Comparison of ENCODE assay signal across 39 cellular contexts in the genomic region with DNA sequence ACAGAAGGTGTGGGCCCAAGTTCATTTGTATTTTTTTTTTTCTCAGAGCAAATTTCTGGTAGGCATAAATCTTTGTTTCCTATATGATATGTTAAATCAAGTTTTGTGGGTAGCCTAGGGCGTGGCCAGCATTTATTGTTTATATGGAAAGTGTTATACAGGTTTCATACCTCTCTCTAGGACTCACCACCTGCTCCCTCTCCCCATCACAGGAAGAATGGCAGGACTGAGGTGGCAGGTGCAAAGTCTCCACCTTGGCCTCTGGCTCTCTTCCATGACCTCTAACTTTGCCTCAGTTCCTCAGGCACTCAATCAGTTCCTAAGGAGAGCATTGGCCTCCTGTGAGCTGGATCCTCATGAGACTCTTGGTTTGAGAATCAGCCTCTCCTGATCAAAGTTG.
"Had no signal": no experiment of that assay in that cellular context is flagged by ENCODE, and none has a peak within 500 bp of the region (broad histone marks: within the 10 kb centered on the region; RNA-seq: fewer than 3 reads in every experiment).

No MANE protein-coding gene starts in this region.

- H3K27ac ChIP-seq: ascending aorta, cardiac muscle cell, RWPE1, VCaP had no signal

- DNase-seq: activated B cell treated with CpG ODN at 0.5 μM for 24 hours; activated CD4-positive, alpha-beta memory T cell treated with anti-CD3 and anti-CD28 coated beads, Interleukin-2, amount 10 ng/mL, durations not matched to agents 7 days and 5 days; activated CD4-positive, alpha-beta T cell treated with anti-CD3 and anti-CD28 coated beads for 4 hours; activated CD4-positive, alpha-beta T cell treated with anti-CD3 and anti-CD28 coated beads, Interleukin-2, amount 50 U/mL, for 1 hour; activated CD4-positive, CD25-positive, alpha-beta regulatory T cell treated with anti-CD3 and anti-CD28 coated beads, Interleukin-2, amount 50 U/mL, for 72 hours; activated CD8-positive, alpha-beta memory T cell treated with anti-CD3 and anti-CD28 coated beads for 24 hours; activated effector memory CD4-positive, alpha-beta T cell treated with anti-CD3 and anti-CD28 coated beads, Interleukin-2, amount 50 U/mL, for 16 hours; activated naive CD4-positive, alpha-beta T cell; activated naive CD4-positive, alpha-beta T cell treated with anti-CD3 and anti-CD28 coated beads, Interleukin-2, amount 50 U/mL, for 16 hours; activated naive CD8-positive, alpha-beta T cell treated with anti-CD3 and anti-CD28 coated beads for 36 hours; activated T-cell treated with anti-CD3 and anti-CD28 coated beads, Interleukin-2, amount 50 U/mL, for 1 hour; activated T-cell treated with anti-CD3 and anti-CD28 coated beads, Interleukin-2, amount 50 U/mL, for 72 hours; amygdala; Kasumi-1; KG1; MG63; MV-4-11; NCI-H1092; NCI-H1436 treated with DMSO at 0.1 percent for 48 hours; NCI-H1694 treated with DMSO at 0.1 percent for 48 hours; NCI-H2029; NCI-H345; NCI-H526; NCI-H748 treated with DMSO at 0.1 percent for 48 hours; NK-92 treated with Interleukin-12 subunit alpha and Interleukin-12 subunit beta, amount 100 ng/mL, for 24 hours; PC-3; SIG-M5; T-cell; T-helper 2 cell; T-helper 9 cell had no signal

- ATAC-seq: activated T-cell treated with anti-CD3 and anti-CD28 coated beads, Interleukin-2, amount 50 U/mL, for 72 hours; activated T-helper 17 cell treated with anti-CD3 and anti-CD28 coated beads, Interleukin-2, amount 50 U/mL, for 72 hours; PC-3; Right ventricle myocardium inferior; SK-N-SH treated with all-trans-retinoic acid at 6 μM for 48 hours; T-cell had no signal

- H3K27me3 Mint-ChIP-seq: activated B cell treated with CpG ODN at 0.5 μM for 24 hours; activated T-helper 17 cell treated with anti-CD3 and anti-CD28 coated beads, Interleukin-2, amount 50 U/mL, for 72 hours had no signal

- H3K27me3 ChIP-seq: ascending aorta, cardiac muscle cell, MG63, Peyer's patch had no signal

- H3K36me3 ChIP-seq: ascending aorta, cardiac muscle cell, MG63, Peyer's patch had no signal

- H3K36me3 Mint-ChIP-seq: activated naive CD8-positive, alpha-beta T cell treated with anti-CD3 and anti-CD28 coated beads for 36 hours; T-cell had no signal

- H3K4me1 Mint-ChIP-seq: activated B cell treated with CpG ODN at 0.5 μM for 24 hours; activated CD4-positive, alpha-beta memory T cell treated with anti-CD3 and anti-CD28 coated beads, Interleukin-2, amount 10 ng/mL, durations not matched to agents 7 days and 5 days; activated naive CD8-positive, alpha-beta T cell treated with anti-CD3 and anti-CD28 coated beads for 36 hours; activated T-helper 17 cell treated with anti-CD3 and anti-CD28 coated beads, Interleukin-2, amount 50 U/mL, for 72 hours; central memory CD8-positive, alpha-beta T cell; T-cell had no signal

- H3K27ac Mint-ChIP-seq: activated B cell treated with CpG ODN at 0.5 μM for 24 hours; activated CD4-positive, alpha-beta memory T cell treated with anti-CD3 and anti-CD28 coated beads, Interleukin-2, amount 10 ng/mL, durations not matched to agents 7 days and 5 days; activated naive CD8-positive, alpha-beta T cell treated with anti-CD3 and anti-CD28 coated beads for 36 hours; activated T-cell treated with anti-CD3 and anti-CD28 coated beads, Interleukin-2, amount 50 U/mL, for 72 hours; T-cell had no signal

- H3K9me3 Mint-ChIP-seq: activated T-helper 17 cell treated with anti-CD3 and anti-CD28 coated beads, Interleukin-2, amount 50 U/mL, for 72 hours; central memory CD8-positive, alpha-beta T cell had no signal

- H3K4me3 Mint-ChIP-seq: activated B cell treated with CpG ODN at 0.5 μM for 24 hours; activated CD4-positive, alpha-beta memory T cell treated with anti-CD3 and anti-CD28 coated beads, Interleukin-2, amount 10 ng/mL, durations not matched to agents 7 days and 5 days; activated naive CD8-positive, alpha-beta T cell treated with anti-CD3 and anti-CD28 coated beads for 36 hours; activated T-cell treated with anti-CD3 and anti-CD28 coated beads, Interleukin-2, amount 50 U/mL, for 72 hours; activated T-helper 17 cell treated with anti-CD3 and anti-CD28 coated beads, Interleukin-2, amount 50 U/mL, for 72 hours; central memory CD8-positive, alpha-beta T cell; T-cell had no signal

- H3K4me3 ChIP-seq: ascending aorta, cardiac muscle cell, MG63, Peyer's patch had no signal

- H3K9me3 ChIP-seq: ascending aorta, Peyer's patch had no signal
